In genomic region chr12:95217377-95218163, GRCh38 we compare ENCODE assay signal across 1 cellular context.
TF ChIP-seq lines count a peak whose summit lies in the region.

TSS of gene FGD6 (minus strand) at chr12:95217467. CDS start at chr12:95217240, 227 bp downstream.
TSS of gene VEZT (plus strand) at chr12:95217807. CDS start at chr12:95217851, 44 bp downstream.

TF ChIP-seq in HepG2, 621 proteins besides CTCF, POLR2A, EP300 and RAD21 (continued from another document and continues in another):
- no peak for TF ChIP-seq SETDB1 (CRISPR knock-in tag; IDR thresholded peaks at IDR 0.05; ENCODE audit: borderline replicate concordance)
- peak; percentile 33; the same call in 1 of the 2 replicates for TF ChIP-seq MXD3 (CRISPR knock-in tag; IDR thresholded peaks at IDR 0.05)
- TF ChIP-seq THAP11 (CRISPR knock-in tag; IDR thresholded peaks at IDR 0.05): peak; percentile 100
- TF ChIP-seq ZNF17 (CRISPR knock-in tag; IDR thresholded peaks at IDR 0.05): no peak
- TF ChIP-seq TSC22D2 (CRISPR knock-in tag; IDR thresholded peaks at IDR 0.05; ENCODE audit: borderline replicate concordance): no peak; the same call in 1 of the 2 replicates
- no peak for TF ChIP-seq SMC3 (IDR thresholded peaks at IDR 0.05; ENCODE audit: low read length)
- TF ChIP-seq HNRNPH1 (optimal IDR thresholded peaks at IDR 0.05; ENCODE audit: low read depth, low read length): no peak
- no peak for TF ChIP-seq U2AF2 (IDR thresholded peaks at IDR 0.05; ENCODE audit: low read depth, low read length)
- no peak for TF ChIP-seq SMAD1 (CRISPR knock-in tag; IDR thresholded peaks at IDR 0.05; ENCODE audit: borderline replicate concordance, low read depth)
- no peak for TF ChIP-seq ZNF276 (CRISPR knock-in tag; IDR thresholded peaks at IDR 0.05; ENCODE audit: low read depth)
- TF ChIP-seq ZNF572 (CRISPR knock-in tag; IDR thresholded peaks at IDR 0.05): peak; percentile 72; the same call in 1 of the 2 replicates
- 0 out of 2 replicates have a peak, but pooled peaks have one; percentile 4 for TF ChIP-seq NFE2L2 (IDR thresholded peaks at IDR 0.05; ENCODE audit: low read length)
- peak; percentile 29; the same call in 1 of the 2 replicates for TF ChIP-seq ZNF800 (CRISPR knock-in tag; IDR thresholded peaks at IDR 0.05)
- TF ChIP-seq TEF (CRISPR knock-in tag; IDR thresholded peaks at IDR 0.05): peak; percentile 27; the same call in 1 of the 2 replicates
- TF ChIP-seq CEBPZ (IDR thresholded peaks at IDR 0.05; ENCODE audit: low read length): no peak
- TF ChIP-seq ZNF510 (CRISPR knock-in tag; IDR thresholded peaks at IDR 0.05; ENCODE audit: low read depth): no peak
- TF ChIP-seq ZNF382 (CRISPR knock-in tag; IDR thresholded peaks at IDR 0.05; ENCODE audit: borderline replicate concordance): no peak
- TF ChIP-seq KDM1A (CRISPR knock-in tag; IDR thresholded peaks at IDR 0.05): no peak
- no peak for TF ChIP-seq ZNF280D (CRISPR knock-in tag; IDR thresholded peaks at IDR 0.05)
- no peak for TF ChIP-seq GPN1 (CRISPR knock-in tag; IDR thresholded peaks at IDR 0.05; ENCODE audit: borderline replicate concordance)
- no peak for TF ChIP-seq ZNF562 (CRISPR knock-in tag; IDR thresholded peaks at IDR 0.05; ENCODE audit: borderline replicate concordance)
- TF ChIP-seq POLR2AphosphoS5 (IDR thresholded peaks at IDR 0.05; ENCODE audit: low read depth, low read length): peak; percentile 86
- no peak for TF ChIP-seq SMARCE1 (IDR thresholded peaks at IDR 0.05; ENCODE audit: borderline replicate concordance)
- no peak for TF ChIP-seq MAFK (conservative IDR thresholded peaks at IDR 0.05 in 1 of 2, IDR thresholded peaks at IDR 0.05 in 1 of 2; ENCODE audit: low read length in 2 of 2)
- 0 out of 2 replicates have a peak, but pooled peaks have one; percentile 39 for TF ChIP-seq ZBED4 (CRISPR knock-in tag; IDR thresholded peaks at IDR 0.05; ENCODE audit: borderline replicate concordance)
- peak; percentile 75 for TF ChIP-seq BORCS8-MEF2B (CRISPR knock-in tag; IDR thresholded peaks at IDR 0.05)
- TF ChIP-seq ZNF530 (CRISPR knock-in tag; IDR thresholded peaks at IDR 0.05; ENCODE audit: low read depth): no peak
- TF ChIP-seq HMG20B (CRISPR knock-in tag; conservative IDR thresholded peaks at IDR 0.05): no peak
- TF ChIP-seq ZNF607 (CRISPR knock-in tag; IDR thresholded peaks at IDR 0.05; ENCODE audit: borderline replicate concordance): no peak
- no peak for TF ChIP-seq CEBPG (CRISPR knock-in tag; IDR thresholded peaks at IDR 0.05)
- TF ChIP-seq MLX (CRISPR knock-in tag; IDR thresholded peaks at IDR 0.05): peak; percentile 40; the same call in 1 of the 2 replicates
- 0 out of 2 replicates have a peak, but pooled peaks have one; percentile 52 for TF ChIP-seq ZNF333 (CRISPR knock-in tag; IDR thresholded peaks at IDR 0.05; ENCODE audit: borderline replicate concordance)
- no peak for TF ChIP-seq ATF3 (CRISPR knock-in tag; IDR thresholded peaks at IDR 0.05)
- no peak for TF ChIP-seq ZNF12 (CRISPR knock-in tag; IDR thresholded peaks at IDR 0.05)
- no peak; the same call in 1 of the 2 replicates for TF ChIP-seq SALL2 (CRISPR knock-in tag; IDR thresholded peaks at IDR 0.05)
- no peak for TF ChIP-seq ONECUT2 (CRISPR knock-in tag; IDR thresholded peaks at IDR 0.05)
- TF ChIP-seq KDM2A (CRISPR knock-in tag; IDR thresholded peaks at IDR 0.05; ENCODE audit: borderline replicate concordance, low read depth): peak; percentile 85
- TF ChIP-seq ELK4 (CRISPR knock-in tag; IDR thresholded peaks at IDR 0.05; ENCODE audit: borderline replicate concordance): no peak
- TF ChIP-seq ZIK1 (CRISPR knock-in tag; IDR thresholded peaks at IDR 0.05; ENCODE audit: borderline replicate concordance, low read depth): peak; percentile 74; the same call in 1 of the 2 replicates
- TF ChIP-seq JARID2 (CRISPR knock-in tag; IDR thresholded peaks at IDR 0.05; ENCODE audit: insufficient replicate concordance): peak; percentile 53
- no peak for TF ChIP-seq RAD51 (IDR thresholded peaks at IDR 0.05; ENCODE audit: borderline replicate concordance)
- TF ChIP-seq ZNF101 (CRISPR knock-in tag; IDR thresholded peaks at IDR 0.05; ENCODE audit: borderline replicate concordance, low read depth): no peak
- peak; percentile 56; the same call in 1 of the 2 replicates for TF ChIP-seq ZNF430 (CRISPR knock-in tag; IDR thresholded peaks at IDR 0.05)
